ENCODE assay signal across 3 cellular contexts in genomic region chr7:143806664-143807063, GRCh38. TPM values are rescaled to one million over a fixed set of nuclear protein-coding genes. Genes with fewer than 3 reads are reported as not detected.
"Had no signal": no experiment of that assay in that cellular context is flagged by ENCODE, and none has a peak within 500 bp of the region (broad histone marks: within the 10 kb centered on the region; RNA-seq: fewer than 3 reads in every experiment).

No MANE protein-coding gene starts in this region.

RNA-seq across cellular contexts. Expression of gene CTAGE6, which starts 49.2 kb away (rescaled TPM):
- total RNA-seq: cardiac muscle cell, colonic mucosa, neural crest cell had no signal
- polyA plus RNA-seq: cardiac muscle cell had no signal
